ENCODE assay signal across 18 cellular contexts in genomic region chr11:62152245-62153086, GRCh38. TPM values are rescaled to one million over a fixed set of nuclear protein-coding genes. Genes with fewer than 3 reads are reported as not detected.
DNase-seq lines count a peak whose midpoint lies in the region; ATAC-seq and TF ChIP-seq lines count a peak whose summit lies in the region.
"Had no signal": no experiment of that assay in that cellular context is flagged by ENCODE, and none has a peak within 500 bp of the region (broad histone marks: within the 10 kb centered on the region; RNA-seq: fewer than 3 reads in every experiment).

No MANE protein-coding gene starts in this region.

- no peaks in the 10 kb centered on the region for H3K4me1 Mint-ChIP-seq in endodermal cell
- H3K4me1 Mint-ChIP-seq in type B pancreatic cell (ENCODE audit: unreplicated experiment) = no peaks in the 10 kb centered on the region
- H3K4me1 Mint-ChIP-seq in CD8-positive, alpha-beta memory T cell = no peaks in the 10 kb centered on the region

- WGBS in SK-N-SH (ENCODE audit: low lambda C conversion rate) = 98% methylated on average over 14 of the region's 14 CpGs
- WGBS in endodermal cell (ENCODE audit: insufficient coverage in 1 of 2, insufficient read length in 1 of 2), 2 experiments = 95 to 98% methylated on average over 11 to 13 of the region's 14 CpGs

- no peaks in the 10 kb centered on the region for H3K9me2 ChIP-seq in SK-N-SH

- no peak for TF ChIP-seq RAD21 in SK-N-SH (IDR thresholded peaks at IDR 0.05; ENCODE audit: low read length)

- POLR2A ChIA-PET in SK-N-SH (lab: Yijun Ruan, JAX) = no interaction called here
- POLR2A ChIA-PET in CD8-positive, alpha-beta memory T cell (lab: Charles Lee) = no interaction called here

- H3K9me3 ChIP-seq in SK-N-SH (no peaks in the 10 kb centered on the region), Peyer's patch (no peaks in the 10 kb centered on the region), endodermal cell (ENCODE audit: control insufficient read depth, low read length) (no peaks in the 10 kb centered on the region)
- H3K9me3 ChIP-seq in CD8-positive, alpha-beta memory T cell (ENCODE audit: low read length) = no peaks in the 10 kb centered on the region
- H3K9me3 ChIP-seq: BLaER1 had no signal

- DNase-seq in SK-N-SH (peak; percentile 6), Peyer's patch (peak in 2 of 3 donors; percentile 10 to 27), endodermal cell (peak; percentile 17), type B pancreatic cell (ENCODE audit: extremely low spot score, unreplicated experiment) (peak; percentile 54), DMS79 treated with DMSO at 0.1 percent for 48 hours (lab: John Stamatoyannopoulos, UW) (no peak)
- DNase-seq in CD8-positive, alpha-beta memory T cell = no peak
- DNase-seq: EL; NCI-H1417 treated with DMSO at 0.1 percent for 48 hours; NCI-H2081 treated with DMSO at 0.1 percent for 48 hours; NCI-H2227 treated with DMSO at 0.1 percent for 48 hours; NCI-H524 treated with DMSO at 0.1 percent for 48 hours; NK-92 treated with Interleukin-12 subunit alpha and Interleukin-12 subunit beta, amount 100 ng/mL, for 24 hours had no signal

- no peak overlapping the region for H2AFZ ChIP-seq in SK-N-SH (ENCODE audit: low read depth)

- TF ChIP-seq CTCF in SK-N-SH (IDR thresholded peaks at IDR 0.05) = no peak
- TF ChIP-seq CTCF in Peyer's patch (IDR thresholded peaks at IDR 0.05) = no peak
- no peak for TF ChIP-seq CTCF in endodermal cell (conservative IDR thresholded peaks at IDR 0.05)
- no peak for TF ChIP-seq CTCF in type B pancreatic cell (conservative IDR thresholded peaks at IDR 0.05)

- H3K27ac Mint-ChIP-seq in endodermal cell = no peak overlapping the region
- H3K27ac Mint-ChIP-seq in type B pancreatic cell = no peak overlapping the region
- H3K27ac Mint-ChIP-seq in CD8-positive, alpha-beta memory T cell = no peak overlapping the region

- H3K27ac ChIP-seq in SK-N-SH (ENCODE audit: low read depth in 2 of 2, low read length in 1 of 2) (no peak overlapping the region), Peyer's patch (no peak overlapping the region), endodermal cell (ENCODE audit: low read depth, low read length) (no peak overlapping the region)
- H3K27ac ChIP-seq in CD8-positive, alpha-beta memory T cell (ENCODE audit: low read depth, low read length) = no peak overlapping the region
- H3K27ac ChIP-seq: 22Rv1, BLaER1, SK-N-MC had no signal

- no peak overlapping the region for H3K4me3 Mint-ChIP-seq in endodermal cell
- H3K4me3 Mint-ChIP-seq in type B pancreatic cell = no peak overlapping the region
- H3K4me3 Mint-ChIP-seq in CD8-positive, alpha-beta memory T cell = no peak overlapping the region

- H3K27me3 Mint-ChIP-seq in endodermal cell (ENCODE audit: insufficient read depth) = no peaks in the 10 kb centered on the region
- no peaks in the 10 kb centered on the region for H3K27me3 Mint-ChIP-seq in type B pancreatic cell
- no peaks in the 10 kb centered on the region for H3K27me3 Mint-ChIP-seq in CD8-positive, alpha-beta memory T cell

- no peaks in the 10 kb centered on the region for H4K20me1 ChIP-seq in SK-N-SH (ENCODE audit: insufficient read depth)

- H3K4me3 ChIP-seq in SK-N-SH (ENCODE audit: low read depth in 2 of 2, low read length in 1 of 2) = no peak overlapping the region
- H3K4me3 ChIP-seq in Peyer's patch = no peak overlapping the region
- no peak overlapping the region for H3K4me3 ChIP-seq in endodermal cell (ENCODE audit: low read length)
- no peak overlapping the region for H3K4me3 ChIP-seq in CD8-positive, alpha-beta memory T cell (ENCODE audit: low read length)
- H3K4me3 ChIP-seq: BLaER1, SK-N-MC had no signal

- H3K79me2 ChIP-seq in SK-N-SH (ENCODE audit: insufficient read depth) = no peaks in the 10 kb centered on the region

- H3K9ac ChIP-seq in SK-N-SH (no peak overlapping the region), endodermal cell (ENCODE audit: extremely low read depth, low read length, poor library complexity, severe bottlenecking) (no peak overlapping the region)
- H3K9ac ChIP-seq: BLaER1 had no signal

- peaks cover 49% of the 10 kb centered on the region for H3K36me3 Mint-ChIP-seq in endodermal cell (ENCODE audit: low read depth)
- H3K36me3 Mint-ChIP-seq in type B pancreatic cell = peaks cover 21% of the 10 kb centered on the region
- H3K36me3 Mint-ChIP-seq in CD8-positive, alpha-beta memory T cell = peaks cover 4 to 57% (median 14%) of the 10 kb centered on the region in 3 donors

- no peak for TF ChIP-seq POLR2A in Peyer's patch (IDR thresholded peaks at IDR 0.05)

- H3K9me3 Mint-ChIP-seq in endodermal cell (no peaks in the 10 kb centered on the region), type B pancreatic cell (no peaks in the 10 kb centered on the region)
- no peaks in the 10 kb centered on the region for H3K9me3 Mint-ChIP-seq in CD8-positive, alpha-beta memory T cell

- H3K27me3 ChIP-seq in SK-N-SH (ENCODE audit: insufficient read depth) = no peaks in the 10 kb centered on the region
- no peaks in the 10 kb centered on the region for H3K27me3 ChIP-seq in Peyer's patch
- H3K27me3 ChIP-seq in endodermal cell (ENCODE audit: control insufficient read depth, insufficient read depth, low read length, poor library complexity, severe bottlenecking) = no peaks in the 10 kb centered on the region
- H3K27me3 ChIP-seq in CD8-positive, alpha-beta memory T cell (ENCODE audit: insufficient read depth, low read length, poor library complexity, severe bottlenecking) = no peaks in the 10 kb centered on the region
- H3K27me3 ChIP-seq: BLaER1 had no signal

- no peak overlapping the region for H3K4me2 ChIP-seq in SK-N-SH
- H3K4me2 ChIP-seq: BLaER1 had no signal

- peaks cover 38 to 53% of the 10 kb centered on the region in 2 experiments for H3K36me3 ChIP-seq in SK-N-SH (replicated peaks in 1 of 2; ENCODE audit: control insufficient read depth in 1 of 2, insufficient read depth in 2 of 2, low read length in 1 of 2)
- peaks cover 0 to 52% (median 0%) of the 10 kb centered on the region in 3 donors for H3K36me3 ChIP-seq in Peyer's patch
- H3K36me3 ChIP-seq in endodermal cell (ENCODE audit: control insufficient read depth, insufficient read depth, low read length) = peaks cover 38% of the 10 kb centered on the region
- H3K36me3 ChIP-seq in CD8-positive, alpha-beta memory T cell (ENCODE audit: insufficient read depth, low read length) = peaks cover 15% of the 10 kb centered on the region

- H3F3A ChIP-seq in SK-N-SH (replicated peaks; ENCODE audit: insufficient read depth) = peaks cover 5% of the 10 kb centered on the region

- CTCF ChIA-PET in SK-N-SH (lab: Yijun Ruan, JAX) = interaction anchor here (1.6 kb wide), 1 partner anchor 19 kb away, joined by 6 read pairs; no protein-coding TSS in a partner anchor
- CTCF ChIA-PET in CD8-positive, alpha-beta memory T cell (lab: Charles Lee) = no interaction called here

- no peak for TF ChIP-seq EP300 in SK-N-SH (IDR thresholded peaks at IDR 0.05; ENCODE audit: borderline replicate concordance in 1 of 2, low read depth in 1 of 2, low read length in 1 of 2)

- H3K4me1 ChIP-seq in SK-N-SH (ENCODE audit: control insufficient read depth in 1 of 2, insufficient read depth in 2 of 2, low read depth in 1 of 2, low read length in 1 of 2) (no peaks in the 10 kb centered on the region), Peyer's patch (no peaks in the 10 kb centered on the region), endodermal cell (ENCODE audit: control insufficient read depth, insufficient read depth, low read length) (no peaks in the 10 kb centered on the region)
- H3K4me1 ChIP-seq in CD8-positive, alpha-beta memory T cell (ENCODE audit: insufficient read depth, low read length) = no peaks in the 10 kb centered on the region

- ATAC-seq in SK-N-SH treated with all-trans-retinoic acid at 6 μM for 48 hours (no peak), HG02870 (IDR thresholded peaks at IDR 0.05; ENCODE audit: unreplicated experiment) (no peak)

TF ChIP-seq in SK-N-SH, 30 proteins besides CTCF, POLR2A, EP300 and RAD21 (continues in another document):
- TF ChIP-seq RFX5 (IDR thresholded peaks at IDR 0.05; ENCODE audit: low read length) (no peak), RCOR1 (IDR thresholded peaks at IDR 0.05; ENCODE audit: low read length) (no peak), FOXJ3 (CRISPR knock-in tag; IDR thresholded peaks at IDR 0.05) (no peak), JUND (IDR thresholded peaks at IDR 0.05) (no peak), SIN3A (IDR thresholded peaks at IDR 0.05; ENCODE audit: borderline replicate concordance, low read depth, low read length) (no peak)

RNA-seq across cellular contexts. Expression of gene INCENP, which starts 28.7 kb away (rescaled TPM):
- 14.5 and 20.1 TPM in 2 replicates for polyA plus RNA-seq in SK-N-SH (2012; rRNA removed)
- polyA plus RNA-seq in SK-N-SH (2012; cell fraction: cytosol; rRNA removed) = 9.8 and 12.8 TPM in 2 replicates
- polyA plus RNA-seq in SK-N-SH (2012; cell fraction: nucleus; rRNA removed) = 26.7 and 32.6 TPM in 2 replicates
- 100 to 1,000 TPM in 1 of 4 donors, 10 to 100 TPM in 3; 21.4 to 120 (median 31.4) TPM for total RNA-seq in Peyer's patch
- total RNA-seq in endodermal cell = 100 to 1,000 TPM in 1 of 2 donors, 10 to 100 TPM in 1; 58.1 to 115 TPM
- polyA plus RNA-seq in endodermal cell (2013, experiment 1 of 2) = 83.6 TPM
- 83.0 TPM for polyA plus RNA-seq in endodermal cell (2013, experiment 2 of 2)
- total RNA-seq in type B pancreatic cell (ENCODE audit: low replicate concordance) = 38.8 and 96.7 TPM in 2 replicates
- total RNA-seq in CD8-positive, alpha-beta memory T cell = 10 to 100 TPM; 65.5 to 69.5 TPM
- polyA plus RNA-seq in CD8-positive, alpha-beta memory T cell = 3.1 TPM

RNA-seq across cellular contexts. Expression of gene SCGB1D1, which starts 37.5 kb away (rescaled TPM):
- not detected in 2 replicates for polyA plus RNA-seq in SK-N-SH (2012; rRNA removed)
- polyA plus RNA-seq in SK-N-SH (2012; cell fraction: cytosol; rRNA removed) = not detected in 2 replicates
- not detected in 2 replicates for polyA plus RNA-seq in SK-N-SH (2012; cell fraction: nucleus; rRNA removed)
- total RNA-seq in Peyer's patch = not detected
- total RNA-seq in endodermal cell = not detected
- not detected for polyA plus RNA-seq in endodermal cell (2013, experiment 1 of 2)
- polyA plus RNA-seq in endodermal cell (2013, experiment 2 of 2) = not detected
- not detected in 2 replicates for total RNA-seq in type B pancreatic cell (ENCODE audit: low replicate concordance)
- not detected for total RNA-seq in CD8-positive, alpha-beta memory T cell
- polyA plus RNA-seq in CD8-positive, alpha-beta memory T cell = not detected
- total RNA-seq: HT-29 had no signal

RNA-seq across cellular contexts. Expression of gene SCGB2A1, which starts 56.0 kb away (rescaled TPM):
- polyA plus RNA-seq in SK-N-SH (2012; rRNA removed) = not detected in 2 replicates
- not detected in 2 replicates for polyA plus RNA-seq in SK-N-SH (2012; cell fraction: cytosol; rRNA removed)
- not detected in 2 replicates for polyA plus RNA-seq in SK-N-SH (2012; cell fraction: nucleus; rRNA removed)
- total RNA-seq in Peyer's patch = 1 to 10 TPM in 1 of 4 donors, not detected in 3; 4.4 TPM
- not detected for total RNA-seq in endodermal cell
- polyA plus RNA-seq in endodermal cell (2013, experiment 1 of 2) = not detected
- polyA plus RNA-seq in endodermal cell (2013, experiment 2 of 2) = not detected
- total RNA-seq in type B pancreatic cell (ENCODE audit: low replicate concordance) = not detected in 2 replicates
- not detected for total RNA-seq in CD8-positive, alpha-beta memory T cell
- polyA plus RNA-seq in CD8-positive, alpha-beta memory T cell = not detected
- total RNA-seq: HT-29 had no signal

Comparison
In these comparisons a context has a peak if more than half of its experiments do, and no peak if none do; other contexts are left out.
1. DNase-seq: peak in SK-N-SH (single experiment), Peyer's patch (2 of 3), endodermal cell (single experiment) and type B pancreatic cell (single experiment); none in CD8-positive, alpha-beta memory T cell (0 of 5) and DMS79 treated with DMSO at 0.1 percent for 48 hours (single experiment).